ENCODE assay signal across 9 cellular contexts in the genomic region with DNA sequence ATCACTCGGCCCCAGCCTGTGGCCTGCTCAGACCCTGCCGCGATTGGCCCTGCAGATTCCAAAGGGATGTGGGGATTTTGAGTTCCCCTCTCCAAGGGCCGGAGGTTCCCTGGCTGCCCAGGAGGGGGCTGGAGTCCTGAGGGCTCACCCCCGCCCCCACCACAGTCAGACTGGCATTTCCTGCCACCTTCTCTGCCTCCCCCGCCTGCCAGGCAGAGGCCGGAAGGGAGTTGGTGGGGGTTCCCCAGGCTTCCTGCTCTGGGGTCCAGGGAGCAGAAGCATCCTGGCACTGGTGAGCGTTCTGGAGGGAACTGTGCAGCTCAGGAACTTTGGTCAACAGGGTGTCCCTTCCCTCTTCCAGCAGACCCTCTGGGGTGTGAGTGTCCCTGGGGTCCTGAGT.
DNase-seq lines count a peak whose midpoint lies in the region; TF ChIP-seq lines count a peak whose summit lies in the region.
"Had no signal": no experiment of that assay in that cellular context is flagged by ENCODE, and none has a peak within 500 bp of the region (broad histone marks: within the 10 kb centered on the region; RNA-seq: fewer than 3 reads in every experiment).

No MANE protein-coding gene starts in this region.

- H3K36me3 ChIP-seq in testis (ENCODE audit: low read depth, missing control alignments): no peaks in the 10 kb centered on the region

- no peaks in the 10 kb centered on the region for H3K9me3 Mint-ChIP-seq in dendritic cell treated with granulocyte-macrophage colony-stimulating factor and Interleukin-4, amounts not matched to agents 40 ng/mL and 50 ng/mL, for 4 days

- no peaks in the 10 kb centered on the region for H3K9me3 ChIP-seq in testis

- no peaks in the 10 kb centered on the region for H3K27me3 ChIP-seq in testis

- WGBS in testis, 2 donors: 73 to 79% methylated on average over 8 of the region's 8 CpGs

- H3K27ac ChIP-seq in testis (no peak overlapping the region), caudate nucleus (ENCODE audit: low read depth, low read length) (no peak overlapping the region)
- H3K27ac ChIP-seq: epithelial cell of prostate had no signal

- H3K27ac Mint-ChIP-seq in dendritic cell treated with granulocyte-macrophage colony-stimulating factor and Interleukin-4, amounts not matched to agents 40 ng/mL and 50 ng/mL, for 4 days: peak overlapping the region; percentile 75

- peaks cover 84% of the 10 kb centered on the region for H3K4me1 Mint-ChIP-seq in dendritic cell treated with granulocyte-macrophage colony-stimulating factor and Interleukin-4, amounts not matched to agents 40 ng/mL and 50 ng/mL, for 4 days (ENCODE audit: low read depth)

- H3K4me3 Mint-ChIP-seq in dendritic cell treated with granulocyte-macrophage colony-stimulating factor and Interleukin-4, amounts not matched to agents 40 ng/mL and 50 ng/mL, for 4 days: peak overlapping the region; percentile 54

- peaks cover 62% of the 10 kb centered on the region for H3K36me3 Mint-ChIP-seq in dendritic cell treated with granulocyte-macrophage colony-stimulating factor and Interleukin-4, amounts not matched to agents 40 ng/mL and 50 ng/mL, for 4 days (ENCODE audit: low read depth)

- no peak overlapping the region for H3K4me3 ChIP-seq in testis

- TF ChIP-seq CTCF in testis (IDR thresholded peaks at IDR 0.05): no peak

- peaks cover 25% of the 10 kb centered on the region for H3K4me1 ChIP-seq in testis

- TF ChIP-seq POLR2A in GM18526 (IDR thresholded peaks at IDR 0.05; ENCODE audit: extremely low read depth, insufficient read length): peak; percentile 35
- no peak for TF ChIP-seq POLR2A in testis (IDR thresholded peaks at IDR 0.05)

- DNase-seq in activated CD4-positive, CD25-positive, alpha-beta regulatory T cell treated with anti-CD3 and anti-CD28 coated beads, Interleukin-2, amount 50 U/mL, for 16 hours (ENCODE audit: low read depth, low spot score): peak; percentile 31
- DNase-seq in stimulated activated CD4-positive, alpha-beta T cell treated with anti-CD3 and anti-CD28 coated beads, Interleukin-2, amount 100 ng/mL, for 24 hours: peak; percentile 52 to 55
- DNase-seq in testis: no peak
- no peak for DNase-seq in caudate nucleus (lab: John Stamatoyannopoulos, UW)
- DNase-seq in mucosa of gallbladder (ENCODE audit: low spot score): no peak
- no peak for DNase-seq in iPS-NIHi11 (ENCODE audit: low spot score)

- H3K27me3 Mint-ChIP-seq in dendritic cell treated with granulocyte-macrophage colony-stimulating factor and Interleukin-4, amounts not matched to agents 40 ng/mL and 50 ng/mL, for 4 days: no peaks in the 10 kb centered on the region

- intact Hi-C loops in dendritic cell treated with granulocyte-macrophage colony-stimulating factor and Interleukin-4, amounts not matched to agents 40 ng/mL and 50 ng/mL, for 4 days (cut with micrococcal nuclease): no loop called here
- intact Hi-C loops in testis (cut with DNase I; ENCODE audit: low total_unique reads): no loop called here

Comparison
In these comparisons a context has a peak if more than half of its experiments do, and no peak if none do; other contexts are left out.
1. DNase-seq: peak in activated CD4-positive, CD25-positive, alpha-beta regulatory T cell treated with anti-CD3 and anti-CD28 coated beads, Interleukin-2, amount 50 U/mL, for 16 hours (single experiment) and stimulated activated CD4-positive, alpha-beta T cell treated with anti-CD3 and anti-CD28 coated beads, Interleukin-2, amount 100 ng/mL, for 24 hours (2 of 2); none in testis (single experiment), caudate nucleus (0 of 61), mucosa of gallbladder (single experiment) and iPS-NIHi11 (single experiment).